In the genomic region with DNA sequence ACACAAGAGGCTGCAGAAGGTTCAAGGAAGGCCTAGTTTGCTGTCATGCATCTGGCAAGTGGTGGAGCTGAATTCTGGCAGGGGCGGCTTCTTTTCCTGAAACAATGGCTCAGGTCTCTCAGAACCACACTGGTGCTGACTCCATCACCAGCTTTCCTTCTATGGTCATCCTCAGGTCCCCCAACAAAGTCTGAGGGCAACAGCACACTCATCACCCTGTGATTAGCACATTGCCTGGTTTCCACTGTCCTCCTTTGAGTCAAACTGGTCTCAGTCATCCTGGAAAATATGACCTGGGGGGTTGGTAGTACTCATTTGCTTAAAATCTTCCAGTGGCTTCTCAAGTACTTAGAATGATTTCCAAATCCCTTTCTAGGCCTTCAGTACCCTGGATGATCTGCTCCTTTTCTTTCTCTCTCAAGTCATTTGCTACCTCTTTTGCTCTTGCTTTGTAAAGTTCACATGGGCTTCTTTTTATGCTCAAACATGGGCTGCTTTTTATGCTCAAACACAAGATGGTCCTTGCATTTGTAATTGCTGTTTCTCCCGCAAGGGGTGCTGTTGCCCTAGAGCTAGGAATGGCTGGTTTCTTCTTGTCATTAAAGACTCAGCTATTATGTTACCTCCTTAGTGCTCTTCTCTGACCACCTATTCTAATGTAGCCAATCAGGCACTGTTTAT, we compare ENCODE assay signal across 11 cellular contexts.
A peak's percentile ranks its signal among the peaks of the same experiment; 100 is the strongest.
DNase-seq lines count a peak whose midpoint lies in the region; FAIRE-seq and TF ChIP-seq lines count a peak whose summit lies in the region.
"Had no signal": no experiment of that assay in that cellular context is flagged by ENCODE, and none has a peak within 500 bp of the region (broad histone marks: within the 10 kb centered on the region; RNA-seq: fewer than 3 reads in every experiment).

No MANE protein-coding gene starts in this region.

- H4K20me1 ChIP-seq in astrocyte (ENCODE audit: insufficient read depth, low read length): no peaks in the 10 kb centered on the region

- no peaks in the 10 kb centered on the region for H3K79me2 ChIP-seq in astrocyte (ENCODE audit: insufficient read depth, low read length)

- H3K27me3 ChIP-seq in astrocyte (ENCODE audit: insufficient read depth, low read length) (no peaks in the 10 kb centered on the region), thyroid gland (no peaks in the 10 kb centered on the region)

- no peak for TF ChIP-seq POLR2A in thyroid gland (IDR thresholded peaks at IDR 0.05)

- H3K4me1 Mint-ChIP-seq in astrocyte (ENCODE audit: low read depth, unreplicated experiment): no peaks in the 10 kb centered on the region
- no peaks in the 10 kb centered on the region for H3K4me1 Mint-ChIP-seq in nephron progenitor cell
- H3K4me1 Mint-ChIP-seq: immature natural killer cell had no signal

- H3K36me3 ChIP-seq in astrocyte (ENCODE audit: insufficient read depth, low read length) (no peaks in the 10 kb centered on the region), thyroid gland (no peaks in the 10 kb centered on the region)

- intact Hi-C loops in cardiac septum (cut with DNase I) (no loop called here), thyroid gland (cut with DNase I) (no loop called here)

- H3K27me3 Mint-ChIP-seq in astrocyte (ENCODE audit: low read depth, unreplicated experiment): no peaks in the 10 kb centered on the region
- H3K27me3 Mint-ChIP-seq in nephron progenitor cell (ENCODE audit: low read depth, poor library complexity): peaks cover 8% of the 10 kb centered on the region

- peak; percentile 53; the same call in 1 of the 2 replicates for TF ChIP-seq CTCF in GM12875 (IDR thresholded peaks at IDR 0.05; ENCODE audit: borderline replicate concordance, insufficient read depth, low read depth, low read length)
- peak; percentile 18 for TF ChIP-seq CTCF in astrocyte (IDR thresholded peaks at IDR 0.05; ENCODE audit: insufficient read depth, low read depth, low read length)
- TF ChIP-seq CTCF in nephron progenitor cell (IDR thresholded peaks at IDR 0.05): peak; percentile 15
- no peak for TF ChIP-seq CTCF in thyroid gland (IDR thresholded peaks at IDR 0.05)

- H3K36me3 Mint-ChIP-seq in astrocyte (ENCODE audit: low read depth, unreplicated experiment) (no peaks in the 10 kb centered on the region), nephron progenitor cell (ENCODE audit: low read depth) (no peaks in the 10 kb centered on the region)
- H3K36me3 Mint-ChIP-seq: immature natural killer cell had no signal

- peak; percentile 31 for DNase-seq in Jurkat, Clone E6-1 (ENCODE audit: low read depth, low spot score)
- DNase-seq in astrocyte (ENCODE audit: low read depth) (no peak), nephron progenitor cell (no peak), cardiac septum (ENCODE audit: low spot score) (no peak), thyroid gland (no peak)
- DNase-seq in activated CD4-positive, alpha-beta T cell treated with anti-CD3 and anti-CD28 coated beads, Interleukin-2, amount 50 U/mL, for 4 hours: no peak
- DNase-seq: activated effector memory CD4-positive, alpha-beta T cell treated with Interleukin-2 at 50 U/mL for 16 hours; immature natural killer cell; NCI-H2227 treated with DMSO at 0.1 percent for 48 hours; psoas muscle had no signal

- 84 to 88% methylated on average over 2 of the region's 2 CpGs for WGBS in thyroid gland, 2 donors

- H3K27ac Mint-ChIP-seq in astrocyte (ENCODE audit: unreplicated experiment): no peak overlapping the region
- no peak overlapping the region for H3K27ac Mint-ChIP-seq in nephron progenitor cell
- H3K27ac Mint-ChIP-seq: immature natural killer cell had no signal

- H3K27ac ChIP-seq in astrocyte (ENCODE audit: low read depth, low read length) (no peak overlapping the region), thyroid gland (no peak overlapping the region)
- H3K27ac ChIP-seq: psoas muscle had no signal

- H3K9ac ChIP-seq in astrocyte (ENCODE audit: low read length): no peak overlapping the region

- H3K9me3 ChIP-seq in astrocyte (ENCODE audit: insufficient read depth, low read depth, low read length): no peaks in the 10 kb centered on the region
- no peaks in the 10 kb centered on the region for H3K9me3 ChIP-seq in thyroid gland
- H3K9me3 ChIP-seq: psoas muscle had no signal

- no peaks in the 10 kb centered on the region for H3K9me3 Mint-ChIP-seq in astrocyte (ENCODE audit: unreplicated experiment)
- H3K9me3 Mint-ChIP-seq in nephron progenitor cell: peaks cover 36% of the 10 kb centered on the region

- FAIRE-seq in astrocyte (lab: Jason Lieb, UNC): no peak

- no peak overlapping the region for H3K4me3 ChIP-seq in GM12875 (ENCODE audit: low read depth, low read length)
- H3K4me3 ChIP-seq in Jurkat, Clone E6-1 (ENCODE audit: low read length): no peak overlapping the region
- no peak overlapping the region for H3K4me3 ChIP-seq in astrocyte (ENCODE audit: insufficient read depth, low read depth, low read length)
- H3K4me3 ChIP-seq in thyroid gland (replicated peaks in 1 of 3): no peak overlapping the region
- H3K4me3 ChIP-seq: psoas muscle had no signal

- no peak overlapping the region for H2AFZ ChIP-seq in astrocyte (ENCODE audit: low read depth, low read length)

- no peaks in the 10 kb centered on the region for H3K4me1 ChIP-seq in astrocyte (ENCODE audit: insufficient read depth, low read length)
- H3K4me1 ChIP-seq in thyroid gland: no peaks in the 10 kb centered on the region
- H3K4me1 ChIP-seq: psoas muscle had no signal

- H3K4me3 Mint-ChIP-seq in astrocyte (ENCODE audit: unreplicated experiment): no peak overlapping the region
- no peak overlapping the region for H3K4me3 Mint-ChIP-seq in nephron progenitor cell
- H3K4me3 Mint-ChIP-seq: immature natural killer cell had no signal

- H3K4me2 ChIP-seq in astrocyte (ENCODE audit: low read length): no peak overlapping the region

Comparison
In these comparisons a context has a peak if more than half of its experiments do, and no peak if none do; other contexts are left out.
1. CTCF ChIP-seq: peak in GM12875 (single experiment), astrocyte (single experiment) and nephron progenitor cell (single experiment); none in thyroid gland (0 of 6).